21 cellular contexts compared by ENCODE assay signal in the genomic region with DNA sequence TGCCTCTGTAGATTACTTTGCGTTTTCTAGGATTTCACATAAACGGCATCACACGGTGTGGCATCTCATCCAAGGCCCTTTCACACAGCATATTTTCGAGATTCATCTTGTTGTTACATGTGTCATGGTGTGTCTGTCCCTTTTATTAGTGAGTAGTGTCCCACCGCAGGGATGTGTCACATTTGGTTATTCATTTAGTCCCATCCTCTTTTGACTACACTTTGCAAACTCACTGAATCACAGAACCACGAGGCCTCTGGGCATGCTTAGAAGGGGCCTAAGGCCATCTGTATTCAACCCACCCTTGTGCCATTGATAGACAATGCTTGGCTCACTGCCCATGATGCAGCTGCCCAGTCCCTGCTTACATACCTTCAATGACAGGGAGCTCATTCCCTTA. TPM values are rescaled to one million over a fixed set of nuclear protein-coding genes. Genes with fewer than 3 reads are reported as not detected.
DNase-seq lines count a peak whose midpoint lies in the region; ATAC-seq and TF ChIP-seq lines count a peak whose summit lies in the region.
"Had no signal": no experiment of that assay in that cellular context is flagged by ENCODE, and none has a peak within 500 bp of the region (broad histone marks: within the 10 kb centered on the region; RNA-seq: fewer than 3 reads in every experiment).

No MANE protein-coding gene starts in this region.

- H3K4me1 ChIP-seq in spleen, result peaks cover 12 to 38% (median 26%) of the 10 kb centered on the region in 6 donors
- peaks cover 12% of the 10 kb centered on the region for H3K4me1 ChIP-seq in suprapubic skin

- H3K9me3 Mint-ChIP-seq in activated CD8-positive, alpha-beta memory T cell treated with anti-CD3 and anti-CD28 coated beads, Interleukin-2, amount 10 ng/mL, durations not matched to agents 7 days and 5 days (ENCODE audit: low read depth), result no peaks in the 10 kb centered on the region
- H3K9me3 Mint-ChIP-seq in IgD-negative memory B cell (no peaks in the 10 kb centered on the region), HFFc6 (no peaks in the 10 kb centered on the region)
- no peaks in the 10 kb centered on the region for H3K9me3 Mint-ChIP-seq in activated T-helper 17 cell treated with anti-CD3 and anti-CD28 coated beads, Interleukin-2, amount 50 U/mL, for 72 hours
- H3K9me3 Mint-ChIP-seq: H9 had no signal

- H3K27ac Mint-ChIP-seq in activated CD8-positive, alpha-beta memory T cell treated with anti-CD3 and anti-CD28 coated beads, Interleukin-2, amount 10 ng/mL, durations not matched to agents 7 days and 5 days, result no peak overlapping the region
- H3K27ac Mint-ChIP-seq in IgD-negative memory B cell, result peak overlapping the region in 2 of 3 donors; percentile 6 to 62
- H3K27ac Mint-ChIP-seq in activated T-helper 17 cell treated with anti-CD3 and anti-CD28 coated beads, Interleukin-2, amount 50 U/mL, for 72 hours, result peak overlapping the region; percentile 6
- H3K27ac Mint-ChIP-seq in HFFc6, result no peak overlapping the region
- H3K27ac Mint-ChIP-seq: H9 had no signal

- TF ChIP-seq POLR2A in spleen (IDR thresholded peaks at IDR 0.05), result no peak
- TF ChIP-seq POLR2A in suprapubic skin (IDR thresholded peaks at IDR 0.05), result no peak

- WGBS in spleen, 5 donors, result 57 to 83% (median 66%) methylated on average over 6 of the region's 6 CpGs
- WGBS in suprapubic skin, result 61% methylated on average over 6 of the region's 6 CpGs

- peaks cover 25% of the 10 kb centered on the region for H3K4me1 Mint-ChIP-seq in activated CD8-positive, alpha-beta memory T cell treated with anti-CD3 and anti-CD28 coated beads, Interleukin-2, amount 10 ng/mL, durations not matched to agents 7 days and 5 days
- peaks cover 28 to 30% (median 28%) of the 10 kb centered on the region in 3 donors for H3K4me1 Mint-ChIP-seq in IgD-negative memory B cell
- H3K4me1 Mint-ChIP-seq in activated T-helper 17 cell treated with anti-CD3 and anti-CD28 coated beads, Interleukin-2, amount 50 U/mL, for 72 hours, result peaks cover 21% of the 10 kb centered on the region
- peaks cover 23% of the 10 kb centered on the region for H3K4me1 Mint-ChIP-seq in HFFc6 (ENCODE audit: low read depth)

- intact Hi-C loops in spleen (cut with DNase I; ENCODE audit: low total_unique reads), result no loop called here

- TF ChIP-seq CTCF in spleen (IDR thresholded peaks at IDR 0.05 in 8 of 11, conservative IDR thresholded peaks at IDR 0.05 in 3 of 11) (no peak), HFFc6 (IDR thresholded peaks at IDR 0.05) (no peak), suprapubic skin (IDR thresholded peaks at IDR 0.05) (no peak)

- H3K27ac ChIP-seq in spleen (peak overlapping the region in 2 of 8 donors; percentile 11 to 31), suprapubic skin (no peak overlapping the region)
- H3K27ac ChIP-seq: tibial nerve had no signal

- H3K4me3 Mint-ChIP-seq in activated CD8-positive, alpha-beta memory T cell treated with anti-CD3 and anti-CD28 coated beads, Interleukin-2, amount 10 ng/mL, durations not matched to agents 7 days and 5 days, result no peak overlapping the region
- peak overlapping the region in 3 of 4 donors; percentile 36 to 72 (median 59) for H3K4me3 Mint-ChIP-seq in IgD-negative memory B cell
- H3K4me3 Mint-ChIP-seq in activated T-helper 17 cell treated with anti-CD3 and anti-CD28 coated beads, Interleukin-2, amount 50 U/mL, for 72 hours, result peak overlapping the region; percentile 16
- H3K4me3 Mint-ChIP-seq in HFFc6, result no peak overlapping the region
- H3K4me3 Mint-ChIP-seq: H9 had no signal

- peaks cover 6% of the 10 kb centered on the region for H3K36me3 Mint-ChIP-seq in activated CD8-positive, alpha-beta memory T cell treated with anti-CD3 and anti-CD28 coated beads, Interleukin-2, amount 10 ng/mL, durations not matched to agents 7 days and 5 days
- no peaks in the 10 kb centered on the region for H3K36me3 Mint-ChIP-seq in IgD-negative memory B cell
- peaks cover 12% of the 10 kb centered on the region for H3K36me3 Mint-ChIP-seq in activated T-helper 17 cell treated with anti-CD3 and anti-CD28 coated beads, Interleukin-2, amount 50 U/mL, for 72 hours (ENCODE audit: low read depth)
- no peaks in the 10 kb centered on the region for H3K36me3 Mint-ChIP-seq in HFFc6 (ENCODE audit: low read depth)

- ATAC-seq in activated CD8-positive, alpha-beta memory T cell treated with anti-CD3 and anti-CD28 coated beads, Interleukin-2, amount 10 ng/mL, durations not matched to agents 7 days and 5 days, result no peak
- ATAC-seq in activated T-helper 17 cell treated with anti-CD3 and anti-CD28 coated beads, Interleukin-2, amount 50 U/mL, for 72 hours (replicated peaks), result peak; percentile 46
- ATAC-seq in GM21447 (IDR thresholded peaks at IDR 0.05; ENCODE audit: unreplicated experiment), result no peak

- DNase-seq in activated CD8-positive, alpha-beta memory T cell treated with anti-CD3 and anti-CD28 coated beads, Interleukin-2, amount 50 U/mL, for 48 hours, result peak; percentile 55
- DNase-seq in activated CD8-positive, alpha-beta memory T cell treated with anti-CD3 and anti-CD28 coated beads, Interleukin-2, amount 10 ng/mL, durations not matched to agents 7 days and 5 days, result no peak
- DNase-seq in spleen, result peak; percentile 28
- DNase-seq in HFFc6, result no peak
- DNase-seq in suprapubic skin (ENCODE audit: low spot score in 2 of 2), result no peak
- DNase-seq: activated gamma-delta T cell treated with Interleukin-2 at 50 U/mL for 16 hours, C1 segment of cervical spinal cord, H9, mesendoderm, MV-4-11, NCI-H1930, NCI-H446 treated with DMSO at 0.1 percent for 48 hours, SHP77, T-helper 1 cell had no signal

- H3K9me3 ChIP-seq in spleen (no peaks in the 10 kb centered on the region), suprapubic skin (no peaks in the 10 kb centered on the region)
- H3K9me3 ChIP-seq: tibial nerve had no signal

- H3K27me3 Mint-ChIP-seq in activated CD8-positive, alpha-beta memory T cell treated with anti-CD3 and anti-CD28 coated beads, Interleukin-2, amount 10 ng/mL, durations not matched to agents 7 days and 5 days, result no peaks in the 10 kb centered on the region
- no peaks in the 10 kb centered on the region for H3K27me3 Mint-ChIP-seq in IgD-negative memory B cell
- H3K27me3 Mint-ChIP-seq in activated T-helper 17 cell treated with anti-CD3 and anti-CD28 coated beads, Interleukin-2, amount 50 U/mL, for 72 hours, result no peaks in the 10 kb centered on the region
- H3K27me3 Mint-ChIP-seq in HFFc6 (ENCODE audit: insufficient read depth), result peaks cover 6% of the 10 kb centered on the region

- CTCF ChIA-PET in activated CD8-positive, alpha-beta memory T cell treated with anti-CD3 and anti-CD28 coated beads, Interleukin-2, amount 10 ng/mL, durations not matched to agents 7 days and 5 days (lab: Charles Lee), result interaction anchor here (1.1 to 7.8 kb wide), 4 partner anchors 12 to 22 kb away, joined by 3 to 106 read pairs (median 11); no protein-coding TSS in a partner anchor

- H3K36me3 ChIP-seq in spleen (no peaks in the 10 kb centered on the region), suprapubic skin (no peaks in the 10 kb centered on the region)
- H3K36me3 ChIP-seq: tibial nerve had no signal

- no peak for TF ChIP-seq EP300 in suprapubic skin (IDR thresholded peaks at IDR 0.05)

- H3K27me3 ChIP-seq in spleen (replicated peaks in 1 of 7), result peaks cover 0 to 18% (median 0%) of the 10 kb centered on the region in 7 donors
- H3K27me3 ChIP-seq in suprapubic skin, result peaks cover 28% of the 10 kb centered on the region

- H3K4me3 ChIP-seq in spleen (peak overlapping the region in 1 of 8 donors; percentile 33), suprapubic skin (no peak overlapping the region)
- H3K4me3 ChIP-seq: tibial nerve had no signal

RNA-seq across cellular contexts. Expression of a gene that starts 4.2 kb away (rescaled TPM):
- 100 to 1,000 TPM; 834 to 907 TPM for total RNA-seq in activated CD8-positive, alpha-beta memory T cell treated with anti-CD3 and anti-CD28 coated beads, Interleukin-2, amount 10 ng/mL, durations not matched to agents 7 days and 5 days
- polyA plus RNA-seq in IgD-negative memory B cell (1,067 TPM), spleen (100 to 1,000 TPM; 389 to 421 (median 410) TPM)
- total RNA-seq in activated T-helper 17 cell treated with anti-CD3 and anti-CD28 coated beads, Interleukin-2, amount 50 U/mL, for 72 hours, result 1,000 to 10,000 TPM in 1 of 2 donors, 100 to 1,000 TPM in 1; 674 to 1,069 TPM
- total RNA-seq in spleen (100 to 1,000 TPM; 270 to 493 (median 363) TPM), suprapubic skin (1 to 10 TPM; 1.9 to 3.9 (median 3.0) TPM)
- total RNA-seq in HFFc6 (2021; fragmentation: NEBNext Ultra II Directional; extraction: Animal tissue kit (Norgen Biotek cat#: 25700)), result 10 to 100 TPM; 29.9 to 57.2 (median 53.5) TPM
- polyA plus RNA-seq: neural cell had no signal

RNA-seq across cellular contexts. Expression of a gene that starts 34.1 kb away (rescaled TPM):
- 100 to 1,000 TPM in 1 of 2 experiments, 10 to 100 TPM in 1; 97.8 to 123 TPM for total RNA-seq in activated CD8-positive, alpha-beta memory T cell treated with anti-CD3 and anti-CD28 coated beads, Interleukin-2, amount 10 ng/mL, durations not matched to agents 7 days and 5 days
- polyA plus RNA-seq in IgD-negative memory B cell (70.8 TPM), spleen (10 to 100 TPM; 35.3 to 58.1 (median 53.6) TPM)
- total RNA-seq in activated T-helper 17 cell treated with anti-CD3 and anti-CD28 coated beads, Interleukin-2, amount 50 U/mL, for 72 hours, result 100 to 1,000 TPM in 1 of 2 donors, 10 to 100 TPM in 1; 53.7 to 124 TPM
- total RNA-seq in spleen (100 to 1,000 TPM in 6 of 7 donors, 10 to 100 TPM in 1; 97.5 to 238 (median 118) TPM), suprapubic skin (1 to 10 TPM in 3 of 4 donors, under 1 TPM in 1; 0.55 to 4.3 (median 2.7) TPM)
- total RNA-seq in HFFc6 (2021; fragmentation: NEBNext Ultra II Directional; extraction: Animal tissue kit (Norgen Biotek cat#: 25700)), result under 1 TPM in 1 of 6 experiments, not detected in 5; 0.28 TPM
- total RNA-seq: A673, H9 had no signal
- polyA plus RNA-seq: neural cell had no signal

RNA-seq across cellular contexts. Expression of a gene that starts 36.0 kb away (rescaled TPM):
- total RNA-seq in activated CD8-positive, alpha-beta memory T cell treated with anti-CD3 and anti-CD28 coated beads, Interleukin-2, amount 10 ng/mL, durations not matched to agents 7 days and 5 days, result 1 to 10 TPM; 1.3 to 2.2 TPM
- 0.95 TPM for polyA plus RNA-seq in IgD-negative memory B cell
- total RNA-seq in activated T-helper 17 cell treated with anti-CD3 and anti-CD28 coated beads, Interleukin-2, amount 50 U/mL, for 72 hours, result 10 to 100 TPM in 1 of 2 donors, 1 to 10 TPM in 1; 2.6 to 16.2 TPM
- total RNA-seq in spleen, result 1 to 10 TPM in 3 of 7 donors, under 1 TPM in 4; 0.56 to 2.0 (median 0.95) TPM
- 1 to 10 TPM; 1.2 to 2.0 (median 1.5) TPM for polyA plus RNA-seq in spleen
- total RNA-seq in HFFc6 (2021; fragmentation: NEBNext Ultra II Directional; extraction: Animal tissue kit (Norgen Biotek cat#: 25700)), result not detected
- not detected for total RNA-seq in suprapubic skin
- total RNA-seq: A673, pulmonary artery endothelial cell, tibial nerve had no signal
- polyA plus RNA-seq: neural cell had no signal

Comparison
In these comparisons a context has a peak if more than half of its experiments do, and no peak if none do; other contexts are left out.
1. DNase-seq: peak in activated CD8-positive, alpha-beta memory T cell treated with anti-CD3 and anti-CD28 coated beads, Interleukin-2, amount 50 U/mL, for 48 hours (single experiment) and spleen (single experiment); none in activated CD8-positive, alpha-beta memory T cell treated with anti-CD3 and anti-CD28 coated beads, Interleukin-2, amount 10 ng/mL, durations not matched to agents 7 days and 5 days (single experiment), HFFc6 (single experiment) and suprapubic skin (0 of 2).
2. H3K27ac Mint-ChIP-seq: peak in IgD-negative memory B cell (2 of 3) and activated T-helper 17 cell treated with anti-CD3 and anti-CD28 coated beads, Interleukin-2, amount 50 U/mL, for 72 hours (single experiment); none in activated CD8-positive, alpha-beta memory T cell treated with anti-CD3 and anti-CD28 coated beads, Interleukin-2, amount 10 ng/mL, durations not matched to agents 7 days and 5 days (single experiment) and HFFc6 (single experiment).
3. H3K4me3 Mint-ChIP-seq: peak in IgD-negative memory B cell (3 of 4) and activated T-helper 17 cell treated with anti-CD3 and anti-CD28 coated beads, Interleukin-2, amount 50 U/mL, for 72 hours (single experiment); none in activated CD8-positive, alpha-beta memory T cell treated with anti-CD3 and anti-CD28 coated beads, Interleukin-2, amount 10 ng/mL, durations not matched to agents 7 days and 5 days (single experiment) and HFFc6 (single experiment).
4. RNA of a gene that starts 4.2 kb away (total RNA-seq): 674 to 1,069 TPM in activated T-helper 17 cell treated with anti-CD3 and anti-CD28 coated beads, Interleukin-2, amount 50 U/mL, for 72 hours, 834 to 907 TPM in activated CD8-positive, alpha-beta memory T cell treated with anti-CD3 and anti-CD28 coated beads, Interleukin-2, amount 10 ng/mL, durations not matched to agents 7 days and 5 days, 270 to 493 TPM in spleen and 29.9 to 57.2 TPM in HFFc6; 1.9 to 3.9 TPM in suprapubic skin; every median in the first group is over 4 times any median in the second.
5. RNA of a gene that starts 34.1 kb away (total RNA-seq): 53.7 to 124 TPM in activated T-helper 17 cell treated with anti-CD3 and anti-CD28 coated beads, Interleukin-2, amount 50 U/mL, for 72 hours, 97.8 to 123 TPM in activated CD8-positive, alpha-beta memory T cell treated with anti-CD3 and anti-CD28 coated beads, Interleukin-2, amount 10 ng/mL, durations not matched to agents 7 days and 5 days and 97.5 to 238 TPM in spleen; 0.55 to 4.3 TPM in suprapubic skin and 0.28 TPM in HFFc6; every median in the first group is over 10 times any median in the second.